Comparison of ENCODE assay signal across 8 cellular contexts in the genomic region with DNA sequence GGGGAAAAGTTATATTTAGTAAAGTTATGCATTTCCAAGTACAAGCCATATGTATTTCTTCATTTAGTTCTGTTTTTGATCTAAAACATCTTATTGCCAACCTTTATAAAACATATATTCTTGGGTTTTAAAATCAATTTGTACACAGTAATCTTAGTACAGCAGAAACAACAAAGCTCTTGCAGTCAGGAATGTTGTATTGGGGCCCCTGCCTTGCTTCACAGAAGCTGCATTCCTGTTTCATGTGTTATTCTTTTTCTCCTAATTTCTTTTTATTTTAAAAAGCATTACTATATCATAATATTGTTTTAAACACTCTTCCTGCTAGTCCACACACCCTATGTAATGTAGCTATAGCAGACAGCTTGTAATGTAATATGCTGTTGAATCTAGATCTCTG. TPM values are rescaled to one million over a fixed set of nuclear protein-coding genes. Genes with fewer than 3 reads are reported as not detected.
"Had no signal": no experiment of that assay in that cellular context is flagged by ENCODE, and none has a peak within 500 bp of the region (broad histone marks: within the 10 kb centered on the region; RNA-seq: fewer than 3 reads in every experiment).

No MANE protein-coding gene starts in this region.

- H3K4me1 Mint-ChIP-seq: IgD-negative memory B cell had no signal

- H3K9me3 Mint-ChIP-seq: HFFc6 had no signal

- ATAC-seq: HCT116 had no signal

- H3K4me3 Mint-ChIP-seq: HFFc6, IgD-negative memory B cell had no signal

- H3K36me3 Mint-ChIP-seq: IgD-negative memory B cell had no signal

- H3K4me3 ChIP-seq: HAP-1 had no signal

- DNase-seq: GOT3, H7, HFFc6, KBM-7 had no signal

- H3K27ac Mint-ChIP-seq: IgD-negative memory B cell had no signal

- H3K9me3 ChIP-seq: HAP-1 had no signal

- H3K36me3 ChIP-seq: HAP-1 had no signal

- H3K4me1 ChIP-seq: HAP-1 had no signal

RNA-seq across cellular contexts. Expression of a gene that starts 23.9 kb away (rescaled TPM):
- total RNA-seq: H7, HT-29 had no signal
- polyA plus RNA-seq: IgD-negative memory B cell had no signal
